Comparison of ENCODE assay signal across 8 cellular contexts in the genomic region with DNA sequence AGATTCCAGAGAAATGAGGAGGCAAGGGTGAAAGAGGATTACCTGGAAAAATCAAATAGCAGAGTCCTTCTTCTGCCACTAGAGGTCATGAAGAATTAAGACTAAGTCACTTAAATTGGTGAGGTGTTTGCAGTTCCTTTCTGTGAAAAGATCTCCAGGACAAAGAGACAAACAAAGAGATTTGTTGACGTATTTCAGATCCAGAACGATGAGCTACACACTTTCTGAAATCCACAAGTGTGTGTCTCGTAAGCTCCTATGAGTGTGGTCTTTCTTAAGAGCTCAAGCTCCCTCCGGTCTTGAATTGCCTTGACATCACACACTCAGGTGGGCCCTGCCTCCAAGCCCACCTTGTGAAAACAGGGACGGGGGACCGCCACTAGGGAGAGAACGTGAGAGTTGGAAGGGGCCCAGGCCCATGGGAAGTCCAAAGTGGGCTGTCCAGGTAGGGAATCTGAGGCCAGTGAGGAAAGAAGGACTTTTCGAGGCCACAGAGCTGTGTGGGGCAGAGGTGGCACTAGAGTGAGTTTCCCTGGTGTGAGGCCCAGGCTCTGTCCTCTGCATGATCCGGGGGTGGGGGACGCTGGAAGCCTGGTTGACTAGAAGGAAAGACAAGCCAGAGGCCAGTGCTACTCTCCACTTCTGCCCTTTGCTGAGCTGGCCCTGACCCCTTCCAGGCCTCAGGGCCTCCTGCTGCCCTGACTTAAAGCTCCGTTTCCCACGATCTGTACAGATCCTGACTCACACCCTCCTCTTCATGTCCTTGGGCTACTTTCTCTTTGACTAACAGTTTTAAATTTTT.
A peak's percentile ranks its signal among the peaks of the same experiment; 100 is the strongest.
DNase-seq lines count a peak whose midpoint lies in the region; ATAC-seq and TF ChIP-seq lines count a peak whose summit lies in the region.

No MANE protein-coding gene starts in this region.

- H3K4me3 Mint-ChIP-seq in endodermal cell = peak overlapping the region; percentile 7

- H3K4me3 ChIP-seq in endodermal cell (ENCODE audit: low read length) = no peak overlapping the region
- H3K4me3 ChIP-seq in mucosa of descending colon = no peak overlapping the region

- no peaks in the 10 kb centered on the region for H3K9me3 ChIP-seq in endodermal cell (ENCODE audit: control insufficient read depth, low read length)
- H3K9me3 ChIP-seq in mucosa of descending colon = no peaks in the 10 kb centered on the region

- peaks cover 6% of the 10 kb centered on the region for H3K27me3 Mint-ChIP-seq in endodermal cell (ENCODE audit: insufficient read depth)

- H3K9me3 Mint-ChIP-seq in endodermal cell = no peaks in the 10 kb centered on the region

- intact Hi-C loops in mucosa of descending colon (cut with DNase I, micrococcal nuclease) = no loop called here

- H3K36me3 ChIP-seq in endodermal cell (ENCODE audit: control insufficient read depth, insufficient read depth, low read length) (no peaks in the 10 kb centered on the region), mucosa of descending colon (ENCODE audit: low read depth) (no peaks in the 10 kb centered on the region)

- H3K4me1 ChIP-seq in endodermal cell (ENCODE audit: control insufficient read depth, insufficient read depth, low read length) = no peaks in the 10 kb centered on the region
- H3K4me1 ChIP-seq in mucosa of descending colon (ENCODE audit: low read depth) = peaks cover under 1% of the 10 kb centered on the region

- peak; percentile 65 for ATAC-seq in mucosa of descending colon
- ATAC-seq in GM19395 (IDR thresholded peaks at IDR 0.05; ENCODE audit: unreplicated experiment) = no peak
- no peak for ATAC-seq in HG03439 (IDR thresholded peaks at IDR 0.05; ENCODE audit: unreplicated experiment)

- WGBS in endodermal cell (ENCODE audit: insufficient coverage in 1 of 2, insufficient read length in 1 of 2), 2 experiments = 61 to 72% methylated on average over 8 to 12 of the region's 12 CpGs

- TF ChIP-seq CTCF in endodermal cell (conservative IDR thresholded peaks at IDR 0.05) (peak; percentile 79), mucosa of descending colon (IDR thresholded peaks at IDR 0.05) (peak; percentile 28)

- H3K27ac ChIP-seq in endodermal cell (ENCODE audit: low read depth, low read length) = no peak overlapping the region

- DNase-seq in stimulated activated naive CD4-positive, alpha-beta T cell (lab: John Stamatoyannopoulos, UW) = peak in 4 of 6 experiments; percentile 6 to 62 (median 48)
- DNase-seq in stimulated activated naive CD4-positive, alpha-beta T cell treated with Interleukin-2 at 50 U/mL for 16 hours (lab: John Stamatoyannopoulos, UW) = no peak
- DNase-seq in M059J (ENCODE audit: low read depth) = peak; percentile 93
- DNase-seq in SKM-1 (lab: John Stamatoyannopoulos, UW; ENCODE audit: unreplicated experiment) = peak; percentile 24
- DNase-seq in endodermal cell = peak; percentile 69
- DNase-seq in mucosa of descending colon = peak in 2 of 3 donors; percentile 13 to 41

- H3K27ac Mint-ChIP-seq in endodermal cell = peak overlapping the region; percentile 82

- H3K9ac ChIP-seq in endodermal cell (ENCODE audit: extremely low read depth, low read length, poor library complexity, severe bottlenecking) = peak overlapping the region; percentile 24

- no peaks in the 10 kb centered on the region for H3K36me3 Mint-ChIP-seq in endodermal cell (ENCODE audit: low read depth)

- peaks cover 9% of the 10 kb centered on the region for H3K4me1 Mint-ChIP-seq in endodermal cell

- H3K27me3 ChIP-seq in endodermal cell (ENCODE audit: control insufficient read depth, insufficient read depth, low read length, poor library complexity, severe bottlenecking) = peaks cover 7% of the 10 kb centered on the region
